7 cellular contexts compared by ENCODE assay signal in genomic region chr14:35809597-35809996, GRCh38. TPM values are rescaled to one million over a fixed set of nuclear protein-coding genes. Genes with fewer than 3 reads are reported as not detected.
DNase-seq lines count a peak whose midpoint lies in the region; ATAC-seq and TF ChIP-seq lines count a peak whose summit lies in the region.

No MANE protein-coding gene starts in this region.

- peak overlapping the region; percentile 95 for H3K4me3 Mint-ChIP-seq in activated B cell treated with CpG ODN at 0.5 μM for 24 hours
- peak overlapping the region in 1 of 2 donors; percentile 100 for H3K4me3 Mint-ChIP-seq in stimulated activated naive B cell treated with anti-CD40 and anti-IgM and Interleukin-4, amounts not matched to agents 10 μg/mL and 1 μg/mL and 100 μg/mL, for 72 hours

- peak overlapping the region; percentile 17; the same call in 1 of the 2 replicates for H3K4me3 ChIP-seq in HL-60 (replicated peaks; ENCODE audit: insufficient read depth, low read length)
- 0 out of 2 replicates have a peak overlapping the region, but pooled peaks have one; percentile 88 for H3K4me3 ChIP-seq in iPS-20b (ENCODE audit: low read length)

- no peak overlapping the region for H3K9ac ChIP-seq in iPS-20b (ENCODE audit: low read depth, low read length)

- peaks cover 31% of the 10 kb centered on the region for H3K4me1 Mint-ChIP-seq in activated B cell treated with CpG ODN at 0.5 μM for 24 hours
- peaks cover 9 to 30% of the 10 kb centered on the region in 2 donors for H3K4me1 Mint-ChIP-seq in stimulated activated naive B cell treated with anti-CD40 and anti-IgM and Interleukin-4, amounts not matched to agents 10 μg/mL and 1 μg/mL and 100 μg/mL, for 72 hours

- peaks cover 3% of the 10 kb centered on the region for H3K36me3 Mint-ChIP-seq in activated B cell treated with CpG ODN at 0.5 μM for 24 hours (ENCODE audit: low read depth)
- peaks cover 2 to 3% of the 10 kb centered on the region in 2 donors for H3K36me3 Mint-ChIP-seq in stimulated activated naive B cell treated with anti-CD40 and anti-IgM and Interleukin-4, amounts not matched to agents 10 μg/mL and 1 μg/mL and 100 μg/mL, for 72 hours

- H3K27me3 ChIP-seq in HL-60 (ENCODE audit: insufficient read depth, poor library complexity, severe bottlenecking) (no peaks in the 10 kb centered on the region), iPS-20b (ENCODE audit: insufficient read depth, low read length) (no peaks in the 10 kb centered on the region)

- CTCF ChIA-PET in activated B cell treated with CpG ODN at 0.5 μM for 24 hours (lab: Charles Lee), result interaction anchor here (0.7 to 1.6 kb wide), 2 partner anchors 12 to 16 kb away, joined by 3 to 6 read pairs; partner anchors contain the start of gene BRMS1L

- DNase-seq in HL-60 (ENCODE audit: low read depth in 1 of 2, low spot score in 1 of 2) (no peak), activated B cell treated with CpG ODN at 0.5 μM for 24 hours (no peak), NCI-H2171 (lab: John Stamatoyannopoulos, UW) (no peak), UCSD-AML1 (lab: John Stamatoyannopoulos, UW; ENCODE audit: unreplicated experiment) (no peak), NCI-H524 treated with DMSO at 0.1 percent for 48 hours (lab: John Stamatoyannopoulos, UW) (no peak)
- DNase-seq in stimulated activated naive B cell treated with anti-CD40 and anti-IgM and Interleukin-4, amounts not matched to agents 10 μg/mL and 1 μg/mL and 100 μg/mL, for 72 hours, result no peak

- peak overlapping the region; percentile 68 for H3K27ac Mint-ChIP-seq in activated B cell treated with CpG ODN at 0.5 μM for 24 hours
- H3K27ac Mint-ChIP-seq in stimulated activated naive B cell treated with anti-CD40 and anti-IgM and Interleukin-4, amounts not matched to agents 10 μg/mL and 1 μg/mL and 100 μg/mL, for 72 hours, result peak overlapping the region; percentile 86

- no peaks in the 10 kb centered on the region for H3K9me3 Mint-ChIP-seq in activated B cell treated with CpG ODN at 0.5 μM for 24 hours
- H3K9me3 Mint-ChIP-seq in stimulated activated naive B cell treated with anti-CD40 and anti-IgM and Interleukin-4, amounts not matched to agents 10 μg/mL and 1 μg/mL and 100 μg/mL, for 72 hours, result no peaks in the 10 kb centered on the region

- H3K27ac ChIP-seq in HL-60 (replicated peaks), result no peak overlapping the region
- H3K27ac ChIP-seq in iPS-20b (ENCODE audit: low read length), result no peak overlapping the region

- no peaks in the 10 kb centered on the region for H3K27me3 Mint-ChIP-seq in activated B cell treated with CpG ODN at 0.5 μM for 24 hours
- H3K27me3 Mint-ChIP-seq in stimulated activated naive B cell treated with anti-CD40 and anti-IgM and Interleukin-4, amounts not matched to agents 10 μg/mL and 1 μg/mL and 100 μg/mL, for 72 hours, result no peaks in the 10 kb centered on the region

- no peaks in the 10 kb centered on the region for H3K36me3 ChIP-seq in iPS-20b (ENCODE audit: insufficient read depth, low read depth, low read length)

- intact Hi-C loops in activated B cell treated with CpG ODN at 0.5 μM for 24 hours (cut with micrococcal nuclease), result loop anchor here (1.0 to 10.0 kb wide), 11 partner anchors 9 to 1347 kb away; partner anchors contain the start of genes BRMS1L, FAM177A1, INSM2 and MBIP

- TF ChIP-seq CTCF in HL-60 (IDR thresholded peaks at IDR 0.05; ENCODE audit: insufficient read depth, low read length) (no peak), activated B cell treated with CpG ODN at 0.5 μM for 24 hours (IDR thresholded peaks at IDR 0.05) (no peak)

- POLR2A ChIA-PET in activated B cell treated with CpG ODN at 0.5 μM for 24 hours (lab: Charles Lee), result interaction anchor here (0.6 to 2.4 kb wide), 3 partner anchors 16 to 408 kb away, joined by 3 to 28 read pairs (median 5); partner anchors contain the start of gene BRMS1L

- H3K9me3 ChIP-seq in iPS-20b (ENCODE audit: insufficient read depth, low read depth, low read length), result no peaks in the 10 kb centered on the region; the same call in 1 of the 2 replicates

- H3K4me1 ChIP-seq in iPS-20b (ENCODE audit: insufficient read depth, low read length), result peaks cover 10% of the 10 kb centered on the region; the same call in 1 of the 2 replicates

- no peak for ATAC-seq in activated B cell treated with CpG ODN at 0.5 μM for 24 hours (ENCODE audit: low read depth)
- no peak for ATAC-seq in stimulated activated naive B cell treated with anti-CD40 and anti-IgM and Interleukin-4, amounts not matched to agents 10 μg/mL and 1 μg/mL and 100 μg/mL, for 72 hours (replicated peaks)

RNA-seq across cellular contexts. Expression of gene RALGAPA1, which starts 0.5 kb away (rescaled TPM):
- total RNA-seq in activated B cell treated with CpG ODN at 0.5 μM for 24 hours, result 46.4 and 57.4 TPM in 2 replicates

RNA-seq across cellular contexts. Expression of gene BRMS1L, which starts 16.5 kb away (rescaled TPM):
- total RNA-seq in activated B cell treated with CpG ODN at 0.5 μM for 24 hours, result 3.7 and 4.4 TPM in 2 replicates
